In genomic region chr10:61285749-61286148, GRCh38 we compare ENCODE assay signal across 26 cellular contexts.
DNase-seq lines count a peak whose midpoint lies in the region; ATAC-seq, FAIRE-seq and TF ChIP-seq lines count a peak whose summit lies in the region.
"Had no signal": no experiment of that assay in that cellular context is flagged by ENCODE, and none has a peak within 500 bp of the region (broad histone marks: within the 10 kb centered on the region; RNA-seq: fewer than 3 reads in every experiment).

No MANE protein-coding gene starts in this region.

- H3K36me3 ChIP-seq in DND-41 (ENCODE audit: insufficient read depth, low read length) (peaks cover 4% of the 10 kb centered on the region; the same call in 1 of the 2 replicates), MG63 (no peaks in the 10 kb centered on the region), endothelial cell of umbilical vein (ENCODE audit: control insufficient read depth in 2 of 2, extremely low read depth in 1 of 2, insufficient read depth in 2 of 2, low read length in 2 of 2) (no peaks in the 10 kb centered on the region)
- H3K36me3 ChIP-seq: gastroesophageal sphincter, stomach had no signal

- intact Hi-C loops in endothelial cell of umbilical vein (cut with micrococcal nuclease): loop anchor here (5.0 to 10.0 kb wide), 2 partner anchors 261 to 307 kb away; no protein-coding TSS in a partner anchor

- POLR2A ChIA-PET in endothelial cell of umbilical vein (lab: Charles Lee): no interaction called here

- H3K9me3 ChIP-seq in DND-41 (ENCODE audit: insufficient read depth, low read length, severe bottlenecking) (peaks cover 11% of the 10 kb centered on the region), MG63 (peaks cover 3% of the 10 kb centered on the region; the same call in 1 of the 2 replicates), endothelial cell of umbilical vein (replicated peaks; ENCODE audit: control insufficient read depth, insufficient read depth, low read length) (no peaks in the 10 kb centered on the region)
- H3K9me3 ChIP-seq: gastroesophageal sphincter, stomach had no signal

- H3K4me1 Mint-ChIP-seq in HFFc6 (ENCODE audit: low read depth): peaks cover 13% of the 10 kb centered on the region

- H3K4me3 ChIP-seq in DND-41 (ENCODE audit: low read depth in 1 of 2, low read length in 2 of 2) (peak overlapping the region in 1 of 2 experiments; percentile 20; a peak in 1 of 4 replicates), MG63 (no peak overlapping the region), endothelial cell of umbilical vein (replicated peaks in 1 of 3; ENCODE audit: insufficient read depth in 1 of 3, low read depth in 1 of 3, low read length in 3 of 3) (no peak overlapping the region)
- H3K4me3 ChIP-seq: gastroesophageal sphincter, K562, lung, stomach had no signal

- peak overlapping the region; percentile 32; the same call in 1 of the 2 replicates for H3K9ac ChIP-seq in DND-41 (ENCODE audit: low read depth, low read length)
- no peak overlapping the region for H3K9ac ChIP-seq in endothelial cell of umbilical vein (replicated peaks; ENCODE audit: extremely low read depth, insufficient read depth, low read length)

- H3K27me3 Mint-ChIP-seq in HFFc6 (ENCODE audit: insufficient read depth): peaks cover 1% of the 10 kb centered on the region; the same call in 1 of the 2 replicates
- H3K27me3 Mint-ChIP-seq: activated CD4-positive, alpha-beta T cell treated with anti-CD3 and anti-CD28 coated beads for 36 hours; T-cell had no signal

- DNase-seq in DND-41 (peak; percentile 29), MG63 (peak; percentile 64), endothelial cell of umbilical vein (ENCODE audit: low read depth, low spot score) (no peak), occipital lobe (lab: John Stamatoyannopoulos, UW) (peak; percentile 2), SW480 (ENCODE audit: low spot score) (no peak), HFFc6 (no peak)
- DNase-seq: activated CD4-positive, alpha-beta T cell treated with anti-CD3 and anti-CD28 coated beads for 36 hours; activated naive CD4-positive, alpha-beta T cell treated with anti-CD3 and anti-CD28 coated beads, Interleukin-2, amount 10 ng/mL, durations not matched to agents 7 days and 5 days; activated T-cell treated with anti-CD3 and anti-CD28 coated beads, Interleukin-2, amount 50 U/mL, for 48 hours; dermis blood vessel endothelial cell; DMS79; GOT3; kidney; NCI-H1694; NCI-H774; retina; SIG-M5; stomach; T-cell; trophoblast cell had no signal

- TF ChIP-seq POLR2A in endothelial cell of umbilical vein (IDR thresholded peaks at IDR 0.05; ENCODE audit: low read depth, low read length): no peak

- H3K27ac ChIP-seq in DND-41 (ENCODE audit: low read length): peak overlapping the region; percentile 92
- H3K27ac ChIP-seq in endothelial cell of umbilical vein (ENCODE audit: insufficient read depth, low read depth, low read length): no peak overlapping the region
- H3K27ac ChIP-seq: gastroesophageal sphincter, stomach had no signal

- H3K9me3 Mint-ChIP-seq in HFFc6: no peaks in the 10 kb centered on the region
- H3K9me3 Mint-ChIP-seq: T-cell had no signal

- no peaks in the 10 kb centered on the region for H3K9me1 ChIP-seq in endothelial cell of umbilical vein (replicated peaks; ENCODE audit: control insufficient read depth, extremely low read depth, insufficient read depth, low read length)

- TF ChIP-seq CTCF in DND-41 (IDR thresholded peaks at IDR 0.05; ENCODE audit: borderline replicate concordance, extremely low read depth, low read length, poor library complexity, severe bottlenecking) (no peak), endothelial cell of umbilical vein (IDR thresholded peaks at IDR 0.05; ENCODE audit: extremely low read depth in 1 of 2, insufficient read depth in 1 of 2, low read depth in 1 of 2, low read length in 2 of 2) (no peak), HFFc6 (IDR thresholded peaks at IDR 0.05) (no peak)

- H3K27me3 ChIP-seq in DND-41 (ENCODE audit: insufficient read depth, low read length, poor library complexity): no peaks in the 10 kb centered on the region
- no peaks in the 10 kb centered on the region for H3K27me3 ChIP-seq in MG63
- H3K27me3 ChIP-seq in endothelial cell of umbilical vein (ENCODE audit: control insufficient read depth in 2 of 2, insufficient read depth in 2 of 2, low read length in 2 of 2): no peaks in the 10 kb centered on the region
- H3K27me3 ChIP-seq: gastroesophageal sphincter, stomach had no signal

- no peak overlapping the region for H3K4me3 Mint-ChIP-seq in HFFc6
- H3K4me3 Mint-ChIP-seq: activated CD4-positive, alpha-beta T cell treated with anti-CD3 and anti-CD28 coated beads for 36 hours had no signal

- H3K79me2 ChIP-seq in DND-41 (ENCODE audit: insufficient read depth, low read length) (no peaks in the 10 kb centered on the region), endothelial cell of umbilical vein (ENCODE audit: control insufficient read depth, insufficient read depth, low read length) (no peaks in the 10 kb centered on the region)

- H3K4me2 ChIP-seq in DND-41 (ENCODE audit: insufficient read depth, low read length) (no peak overlapping the region), endothelial cell of umbilical vein (ENCODE audit: insufficient read depth, low read length) (no peak overlapping the region)

- no peak overlapping the region for H3K27ac Mint-ChIP-seq in HFFc6
- H3K27ac Mint-ChIP-seq: activated CD4-positive, alpha-beta T cell treated with anti-CD3 and anti-CD28 coated beads for 36 hours had no signal

- no peak for ATAC-seq in DND-41 (ENCODE audit: insufficient read depth, low read depth)
- ATAC-seq in GM21423 (IDR thresholded peaks at IDR 0.05; ENCODE audit: unreplicated experiment): no peak
- no peak for ATAC-seq in HG02678 (IDR thresholded peaks at IDR 0.05; ENCODE audit: unreplicated experiment)
- ATAC-seq: gastroesophageal sphincter, K562 had no signal

- no peak for FAIRE-seq in endothelial cell of umbilical vein (lab: Jason Lieb, UNC)
- FAIRE-seq: K562, kidney, TTC549 had no signal

- H4K20me1 ChIP-seq in DND-41 (ENCODE audit: insufficient read depth, low read length) (no peaks in the 10 kb centered on the region), endothelial cell of umbilical vein (replicated peaks; ENCODE audit: control insufficient read depth, extremely low read depth, insufficient read depth, low read length) (no peaks in the 10 kb centered on the region)

- dilution Hi-C loops in endothelial cell of umbilical vein (cut with MboI; ENCODE audit: extremely low pct_ligation_motif_present, low sequenced_read_pairs): no loop called here

- no peaks in the 10 kb centered on the region for H3K36me3 Mint-ChIP-seq in HFFc6 (ENCODE audit: low read depth)
- H3K36me3 Mint-ChIP-seq: T-cell had no signal

- CTCF ChIA-PET in endothelial cell of umbilical vein (lab: Charles Lee): interaction anchor here (0.9 to 2.8 kb wide), 3 partner anchors 14 to 446 kb away, joined by 3 to 7 read pairs (median 3); no protein-coding TSS in a partner anchor

- peak overlapping the region; percentile 54 for H2AFZ ChIP-seq in DND-41 (ENCODE audit: low read depth, low read length)
- peak overlapping the region; percentile 12 for H2AFZ ChIP-seq in endothelial cell of umbilical vein (ENCODE audit: low read depth, low read length)

- H3K4me1 ChIP-seq in DND-41 (ENCODE audit: insufficient read depth, low read length): peaks cover 53% of the 10 kb centered on the region
- peaks cover 9% of the 10 kb centered on the region for H3K4me1 ChIP-seq in endothelial cell of umbilical vein (ENCODE audit: control insufficient read depth, extremely low read depth, insufficient read depth, low read length)

- no TSS peak for BruUV-seq in endothelial cell of umbilical vein (replicated peaks; lab: Mats Ljungman, UMichigan)

TF ChIP-seq in endothelial cell of umbilical vein, 7 proteins besides CTCF, POLR2A, EP300 and RAD21:
- TF ChIP-seq EZH2 (IDR thresholded peaks at IDR 0.05; ENCODE audit: borderline replicate concordance, low read depth, low read length, severe bottlenecking) (no peak), MAX (IDR thresholded peaks at IDR 0.05; ENCODE audit: insufficient read depth, insufficient read length) (no peak), POLR2AphosphoS5 (IDR thresholded peaks at IDR 0.05; ENCODE audit: insufficient read depth, low read depth, low read length) (no peak), MYC (IDR thresholded peaks at IDR 0.05; ENCODE audit: low read depth, low read length) (no peak), FOS (IDR thresholded peaks at IDR 0.05; ENCODE audit: borderline replicate concordance, insufficient read depth, low read length) (no peak), GATA2 (IDR thresholded peaks at IDR 0.05; ENCODE audit: insufficient read depth, insufficient read length, low read depth, low read length) (no peak), JUN (IDR thresholded peaks at IDR 0.05; ENCODE audit: borderline replicate concordance, insufficient read depth, insufficient read length, low read depth) (no peak)

Comparison
In these comparisons a context has a peak if more than half of its experiments do, and no peak if none do; other contexts are left out.
1. DNase-seq: peak in DND-41 (single experiment), MG63 (single experiment) and occipital lobe (single experiment); none in endothelial cell of umbilical vein (single experiment), SW480 (single experiment) and HFFc6 (single experiment).